21 cellular contexts compared by ENCODE assay signal in genomic region chr19:1418951-1419735, GRCh38. TPM values are rescaled to one million over a fixed set of nuclear protein-coding genes. Genes with fewer than 3 reads are reported as not detected.
DNase-seq lines count a peak whose midpoint lies in the region; ATAC-seq, FAIRE-seq and TF ChIP-seq lines count a peak whose summit lies in the region.
"Had no signal": no experiment of that assay in that cellular context is flagged by ENCODE, and none has a peak within 500 bp of the region (broad histone marks: within the 10 kb centered on the region; RNA-seq: fewer than 3 reads in every experiment).

No MANE protein-coding gene starts in this region.

- peaks cover 2% of the 10 kb centered on the region for H3K27me3 Mint-ChIP-seq in neural progenitor cell (ENCODE audit: insufficient read depth, low read depth)

- H3K14ac ChIP-seq in IMR-90 (replicated peaks; ENCODE audit: low read depth, low read length) (no peak overlapping the region), H1 (ENCODE audit: insufficient read length) (no peak overlapping the region)

- H2BK120ac ChIP-seq in IMR-90 (ENCODE audit: low read depth, low read length): no peak overlapping the region
- no peak overlapping the region for H2BK120ac ChIP-seq in H1 (replicated peaks; ENCODE audit: low read depth, low read length)

- dilution Hi-C loops in IMR-90 (cut with HindIII; ENCODE audit: low sequenced_read_pairs, unreplicated experiment): no loop called here

- H3K27me3 ChIP-seq in IMR-90 (ENCODE audit: control insufficient read depth, insufficient read depth, low read length) (no peaks in the 10 kb centered on the region), H1 (replicated peaks in 1 of 4; ENCODE audit: control insufficient read depth in 3 of 4, extremely low read depth in 1 of 4, insufficient read depth in 3 of 4, low read length in 3 of 4) (no peaks in the 10 kb centered on the region), neural progenitor cell (no peaks in the 10 kb centered on the region)
- H3K27me3 ChIP-seq: breast epithelium, testis had no signal

- H3K4me1 ChIP-seq in IMR-90 (ENCODE audit: control insufficient read depth, insufficient read depth, low read length) (peaks cover 19% of the 10 kb centered on the region), H1 (replicated peaks in 1 of 4; ENCODE audit: control insufficient read depth in 3 of 4, insufficient read depth in 4 of 4, low read length in 3 of 4) (peaks cover 8 to 28% (median 17%) of the 10 kb centered on the region in 4 experiments), neural progenitor cell (peaks cover 9% of the 10 kb centered on the region)

- H3K9me3 Mint-ChIP-seq in neural progenitor cell: no peaks in the 10 kb centered on the region
- H3K9me3 Mint-ChIP-seq: CD14-positive monocyte had no signal

- H4K8ac ChIP-seq in IMR-90 (ENCODE audit: low read depth in 2 of 2, low read length in 2 of 2) (no peak overlapping the region), H1 (ENCODE audit: extremely low read depth, insufficient read depth, low read length) (peak overlapping the region; percentile 51; the same call in 1 of the 2 replicates)

- H2AFZ ChIP-seq in IMR-90 (replicated peaks; ENCODE audit: low read length, poor library complexity): peak overlapping the region; percentile 41
- no peak overlapping the region for H2AFZ ChIP-seq in H1 (ENCODE audit: low read length)
- H2AFZ ChIP-seq in neural progenitor cell (replicated peaks): no peak overlapping the region

- BruUV-seq in IMR-90 (replicated peaks; lab: Mats Ljungman, UMichigan): no TSS peak

- H3K79me2 ChIP-seq in H1 (ENCODE audit: control insufficient read depth in 1 of 2, insufficient read depth in 2 of 2, low read length in 2 of 2) (peaks cover 29 to 92% of the 10 kb centered on the region in 2 experiments), neural progenitor cell (ENCODE audit: low read depth) (peaks cover 88% of the 10 kb centered on the region)

- TF ChIP-seq POLR2A in IMR-90 (IDR thresholded peaks at IDR 0.05; ENCODE audit: low read depth, low read length) (no peak), H1 (IDR thresholded peaks at IDR 0.05; ENCODE audit: control extremely low read depth in 1 of 2, low read depth in 2 of 2, low read length in 2 of 2) (no peak)

- CTCF ChIA-PET in IMR-90 (lab: Yijun Ruan, JAX) (no interaction called here), H1 (lab: Charles Lee; ENCODE audit: partially characterized antibody) (interaction anchor here (0.7 to 1.5 kb wide), 2 partner anchors 61 to 762 kb away, joined by 3 to 4 read pairs; no protein-coding TSS in a partner anchor)

- no peak overlapping the region for H2BK12ac ChIP-seq in H1 (ENCODE audit: low read depth, low read length)

- peaks cover 31% of the 10 kb centered on the region for H3K36me3 Mint-ChIP-seq in neural progenitor cell

- TF ChIP-seq EP300 in H1 (IDR thresholded peaks at IDR 0.05; ENCODE audit: borderline replicate concordance in 1 of 2, low read depth in 2 of 2, low read length in 2 of 2): no peak

- ATAC-seq in IMR-90 (ENCODE audit: low read depth) (no peak), HG02885 (IDR thresholded peaks at IDR 0.05; ENCODE audit: poor library complexity, unreplicated experiment) (no peak)
- ATAC-seq: esophagus mucosa, mucosa of descending colon had no signal

- H3K18ac ChIP-seq in IMR-90 (ENCODE audit: low read depth, low read length) (no peak overlapping the region), H1 (ENCODE audit: extremely low read depth, low read length) (no peak overlapping the region)

- H4K91ac ChIP-seq in IMR-90 (ENCODE audit: insufficient read depth, low read depth, low read length): no peak overlapping the region
- no peak overlapping the region for H4K91ac ChIP-seq in H1 (replicated peaks; ENCODE audit: insufficient read length, low read length)

- H3K4me3 Mint-ChIP-seq in neural progenitor cell: peak overlapping the region; percentile 31
- H3K4me3 Mint-ChIP-seq: CD14-positive monocyte had no signal

- H3K36me3 ChIP-seq in IMR-90 (ENCODE audit: control insufficient read depth, insufficient read depth, low read length): peaks cover 56% of the 10 kb centered on the region
- peaks cover 30 to 65% (median 47%) of the 10 kb centered on the region in 4 experiments for H3K36me3 ChIP-seq in H1 (ENCODE audit: control insufficient read depth in 2 of 4, insufficient read depth in 4 of 4, low read length in 3 of 4)
- no peaks in the 10 kb centered on the region for H3K36me3 ChIP-seq in neural progenitor cell
- H3K36me3 ChIP-seq: breast epithelium had no signal

- H3F3A ChIP-seq in neural progenitor cell (ENCODE audit: low read depth): peaks cover 18% of the 10 kb centered on the region

- H3K27ac ChIP-seq in IMR-90 (ENCODE audit: insufficient read depth, low read length): no peak overlapping the region
- no peak overlapping the region for H3K27ac ChIP-seq in H1 (ENCODE audit: low read depth, low read length)
- H3K27ac ChIP-seq in neural progenitor cell: no peak overlapping the region

- H3K27ac Mint-ChIP-seq in neural progenitor cell: no peak overlapping the region

- H2AK5ac ChIP-seq in IMR-90 (ENCODE audit: low read depth, low read length) (no peak overlapping the region), H1 (ENCODE audit: low read depth, low read length) (no peak overlapping the region)

- H3K23ac ChIP-seq in IMR-90 (ENCODE audit: low read depth, low read length) (no peak overlapping the region), H1 (ENCODE audit: insufficient read length) (no peak overlapping the region)

- H3K9ac ChIP-seq in IMR-90 (ENCODE audit: low read depth, low read length): no peak overlapping the region
- no peak overlapping the region for H3K9ac ChIP-seq in H1 (replicated peaks in 1 of 4; ENCODE audit: extremely low read depth in 1 of 4, low read depth in 3 of 4, low read length in 3 of 4)
- no peak overlapping the region for H3K9ac ChIP-seq in neural progenitor cell

- peaks cover 53% of the 10 kb centered on the region for H3K4me1 Mint-ChIP-seq in neural progenitor cell

- TF ChIP-seq CTCF in IMR-90 (conservative IDR thresholded peaks at IDR 0.05; ENCODE audit: low read depth, low read length): no peak
- TF ChIP-seq CTCF in H1 (IDR thresholded peaks at IDR 0.05; ENCODE audit: control extremely low read depth in 1 of 3, insufficient read depth in 1 of 3, low read depth in 1 of 3, low read length in 3 of 3): no peak
- TF ChIP-seq CTCF in neural progenitor cell (IDR thresholded peaks at IDR 0.05): no peak

- POLR2A ChIA-PET in IMR-90 (lab: Charles Lee; ENCODE audit: unreplicated experiment): interaction anchor here (0.5 kb wide), 1 partner anchor 154 kb away, joined by 6 read pairs; no protein-coding TSS in a partner anchor
- POLR2A ChIA-PET in H1 (lab: Charles Lee; ENCODE audit: partially characterized antibody): interaction anchor here (0.7 to 1.2 kb wide), 4 partner anchors 10 to 53 kb away, joined by 3 to 5 read pairs (median 3); no protein-coding TSS in a partner anchor

- H4K20me1 ChIP-seq in IMR-90 (ENCODE audit: insufficient read depth, low read length) (peaks cover 89% of the 10 kb centered on the region), H1 (replicated peaks in 1 of 2; ENCODE audit: control insufficient read depth in 1 of 2, insufficient read depth in 2 of 2, low read length in 2 of 2) (peaks cover 54 to 55% of the 10 kb centered on the region in 2 experiments), neural progenitor cell (ENCODE audit: low read depth) (peaks cover 94% of the 10 kb centered on the region)

- H3K79me1 ChIP-seq in IMR-90 (ENCODE audit: low read depth in 1 of 2, low read length in 2 of 2) (peaks cover 13 to 76% of the 10 kb centered on the region in 2 experiments; a peak in 3 of 4 replicates), H1 (ENCODE audit: low read depth, low read length) (peaks cover 25% of the 10 kb centered on the region)

- TF ChIP-seq RAD21 in IMR-90 (IDR thresholded peaks at IDR 0.05; ENCODE audit: low read length) (no peak), H1 (IDR thresholded peaks at IDR 0.05 in 1 of 2, conservative IDR thresholded peaks at IDR 0.05 in 1 of 2; ENCODE audit: low read depth in 2 of 2, low read length in 2 of 2) (no peak)

- H3K4ac ChIP-seq in IMR-90 (ENCODE audit: low read depth, low read length) (no peak overlapping the region), H1 (replicated peaks; ENCODE audit: insufficient read length, low read depth, low read length) (no peak overlapping the region)

- H2BK5ac ChIP-seq in IMR-90 (ENCODE audit: low read depth, low read length, poor library complexity, severe bottlenecking) (no peak overlapping the region), H1 (ENCODE audit: low read depth, low read length) (no peak overlapping the region; the same call in 1 of the 2 replicates)

- no peak for FAIRE-seq in H1 (lab: Jason Lieb, UNC)
- FAIRE-seq: GM19239, H54 had no signal

- intact Hi-C loops in IMR-90 (cut with micrococcal nuclease): no loop called here

- 98% methylated on average over 11 of the region's 21 CpGs; no CpG with 5 or more reads in 1 of the 2 experiments for WGBS in IMR-90 (ENCODE audit: extremely low coverage in 2 of 2, insufficient read length in 1 of 2), 2 experiments
- 94% methylated on average over 15 of the region's 21 CpGs; no CpG with 5 or more reads in 1 of the 2 experiments for WGBS in H1 (ENCODE audit: extremely low coverage in 1 of 2, insufficient coverage in 1 of 2, insufficient read length in 1 of 2, insufficient replicate concordance in 2 of 2, low coverage in 1 of 2, low lambda C conversion rate in 2 of 2, missing lambda C conversion rate in 1 of 2), 2 experiments

- peaks cover 17% of the 10 kb centered on the region for H3K9me1 ChIP-seq in IMR-90 (ENCODE audit: insufficient read depth, low read length)

- H2BK15ac ChIP-seq in IMR-90 (ENCODE audit: low read depth, low read length) (no peak overlapping the region), H1 (ENCODE audit: low read length) (no peak overlapping the region)

- H4K5ac ChIP-seq in IMR-90 (ENCODE audit: low read depth, low read length) (no peak overlapping the region), H1 (ENCODE audit: insufficient read length, low read depth, low read length) (no peak overlapping the region)

- no peak overlapping the region for H2BK20ac ChIP-seq in IMR-90 (ENCODE audit: low read depth, low read length)
- no peak overlapping the region for H2BK20ac ChIP-seq in H1 (ENCODE audit: low read length)

- no peak overlapping the region for H3K56ac ChIP-seq in IMR-90 (ENCODE audit: extremely low read depth, insufficient read depth, low read length)
- H3K56ac ChIP-seq in H1 (replicated peaks; ENCODE audit: insufficient read length, low read depth, low read length): no peak overlapping the region

- H3K4me3 ChIP-seq in IMR-90 (ENCODE audit: insufficient read depth, low read depth, low read length) (no peak overlapping the region), H1 (ENCODE audit: extremely low read depth in 1 of 4, insufficient read depth in 2 of 4, low read depth in 3 of 4, low read length in 4 of 4) (no peak overlapping the region), neural progenitor cell (no peak overlapping the region)
- H3K4me3 ChIP-seq: breast epithelium, mucosa of descending colon, testis had no signal

- H3K9me3 ChIP-seq in IMR-90 (ENCODE audit: control insufficient read depth, insufficient read depth, low read length) (no peaks in the 10 kb centered on the region), H1 (ENCODE audit: insufficient read depth in 2 of 2, low read depth in 1 of 2, low read length in 1 of 2) (no peaks in the 10 kb centered on the region), neural progenitor cell (ENCODE audit: low read depth) (no peaks in the 10 kb centered on the region)
- H3K9me3 ChIP-seq: breast epithelium, mucosa of descending colon, testis had no signal

- H3K23me2 ChIP-seq in H1 (ENCODE audit: low read depth, low read length): peaks cover 2% of the 10 kb centered on the region; the same call in 1 of the 2 replicates

- in situ Hi-C loops in IMR-90 (cut with MboI; ENCODE audit: low sequenced_read_pairs): no loop called here

- H2AK9ac ChIP-seq in IMR-90 (replicated peaks; ENCODE audit: low read depth, low read length, poor library complexity): peak overlapping the region; percentile 43

- no peak for DNase-seq in IMR-90
- DNase-seq in H1 (ENCODE audit: low read depth in 1 of 2, low spot score in 2 of 2): no peak
- no peak for DNase-seq in neural progenitor cell (ENCODE audit: low spot score)
- DNase-seq in NCI-H2171 (lab: John Stamatoyannopoulos, UW): no peak
- no peak for DNase-seq in NCI-H2107 (lab: John Stamatoyannopoulos, UW)
- DNase-seq: activated CD4-positive, alpha-beta T cell treated with anti-CD3 and anti-CD28 coated beads for 48 hours; activated effector memory CD4-positive, alpha-beta T cell treated with anti-CD3 and anti-CD28 coated beads, Interleukin-2, amount 50 U/mL, for 16 hours; DMS 273 treated with DMSO at 0.1 percent for 48 hours; Kasumi-1; mucosa of descending colon; NCI-H1105; NCI-H2081; NCI-H510A treated with DMSO at 0.1 percent for 48 hours; retina had no signal

- H3K4me2 ChIP-seq in IMR-90 (ENCODE audit: low read depth, low read length) (no peak overlapping the region), H1 (ENCODE audit: insufficient read depth in 1 of 2, low read depth in 2 of 2, low read length in 2 of 2) (no peak overlapping the region), neural progenitor cell (no peak overlapping the region)

RNA-seq across cellular contexts. Expression of gene DAZAP1, which starts 11.8 kb away (rescaled TPM):
- 22.0 and 35.3 TPM in 2 replicates for total RNA-seq in IMR-90 (2012; rRNA removed)
- polyA plus RNA-seq in IMR-90 (2012; rRNA removed): 62.8 and 63.6 TPM in 2 replicates
- 32.2 and 39.6 TPM in 2 replicates for polyA plus RNA-seq in IMR-90 (2012; cell fraction: cytosol; rRNA removed)
- 127 and 151 TPM in 2 replicates for polyA plus RNA-seq in IMR-90 (2012; cell fraction: nucleus; rRNA removed; ENCODE audit: low replicate concordance)
- total RNA-seq in H1 (2021; fragmentation: NEBNext Ultra II Directional; extraction: Animal tissue kit (Norgen Biotek cat#: 25700)): 341 and 343 TPM in 2 replicates
- polyA plus RNA-seq in H1 (2011; rRNA removed): 79.6 and 139 TPM in 2 replicates
- 146 TPM for polyA plus RNA-seq in H1 (2011; cell fraction: cytosol; rRNA removed)
- 154 TPM for polyA plus RNA-seq in H1 (2011; cell fraction: nucleus; rRNA removed)
- 141 to 222 TPM (median 192 TPM) in 4 replicates for polyA plus RNA-seq in H1 (2012, experiment 1 of 2)
- polyA plus RNA-seq in H1 (2012, experiment 2 of 2): 169 TPM
- 192 TPM for polyA plus RNA-seq in H1 (2013, experiment 1 of 2)
- 197 TPM for polyA plus RNA-seq in H1 (2013, experiment 2 of 2)
- polyA minus RNA-seq in H1 (2011; rRNA and poly(A)+ RNA removed): 44.1 and 52.1 TPM in 2 replicates
- 81.1 TPM for polyA minus RNA-seq in H1 (2011; cell fraction: cytosol; rRNA and poly(A)+ RNA removed)
- polyA minus RNA-seq in H1 (2011; cell fraction: nucleus; rRNA and poly(A)+ RNA removed): 59.0 TPM
- 107 and 121 TPM in 2 replicates for total RNA-seq in neural progenitor cell (ENCODE audit: low replicate concordance)

RNA-seq across cellular contexts. Expression of gene GAMT, which starts 17.8 kb away (rescaled TPM):
- total RNA-seq in IMR-90 (2012; rRNA removed) (22.8 and 23.9 TPM in 2 replicates), neural progenitor cell (ENCODE audit: low replicate concordance) (13.8 and 53.7 TPM in 2 replicates)
- polyA plus RNA-seq in IMR-90 (2012; rRNA removed) (51.8 and 63.6 TPM in 2 replicates), H1 (2011; rRNA removed) (35.6 and 45.3 TPM in 2 replicates)
- polyA plus RNA-seq in IMR-90 (2012; cell fraction: cytosol; rRNA removed): 37.4 and 106 TPM in 2 replicates
- polyA plus RNA-seq in IMR-90 (2012; cell fraction: nucleus; rRNA removed; ENCODE audit: low replicate concordance): 22.7 and 61.5 TPM in 2 replicates
- total RNA-seq in H1 (2021; fragmentation: NEBNext Ultra II Directional; extraction: Animal tissue kit (Norgen Biotek cat#: 25700)): 17.2 TPM in 2 replicates
- polyA plus RNA-seq in H1 (2011; cell fraction: cytosol; rRNA removed): 29.1 TPM
- polyA plus RNA-seq in H1 (2011; cell fraction: nucleus; rRNA removed): 28.0 TPM
- polyA plus RNA-seq in H1 (2012, experiment 1 of 2): 12.3 to 28.3 TPM (median 23.6 TPM) in 4 replicates
- 21.6 TPM for polyA plus RNA-seq in H1 (2012, experiment 2 of 2)
- polyA plus RNA-seq in H1 (2013, experiment 1 of 2): 17.8 TPM
- polyA plus RNA-seq in H1 (2013, experiment 2 of 2): 16.9 TPM
- polyA minus RNA-seq in H1 (2011; rRNA and poly(A)+ RNA removed): 9.2 and 9.5 TPM in 2 replicates
- polyA minus RNA-seq in H1 (2011; cell fraction: cytosol; rRNA and poly(A)+ RNA removed): 12.3 TPM
- 10.1 TPM for polyA minus RNA-seq in H1 (2011; cell fraction: nucleus; rRNA and poly(A)+ RNA removed)

RNA-seq across cellular contexts. Expression of gene RPS15, which starts 19.1 kb away (rescaled TPM):
- total RNA-seq in IMR-90 (2012; rRNA removed) (834 and 1,179 TPM in 2 replicates), neural progenitor cell (ENCODE audit: low replicate concordance) (1,918 and 2,648 TPM in 2 replicates)
- polyA plus RNA-seq in IMR-90 (2012; rRNA removed) (1,855 and 2,269 TPM in 2 replicates), H1 (2011; rRNA removed) (3,890 and 4,770 TPM in 2 replicates)
- 15,264 and 18,725 TPM in 2 replicates for polyA plus RNA-seq in IMR-90 (2012; cell fraction: cytosol; rRNA removed)
- 1,510 and 3,480 TPM in 2 replicates for polyA plus RNA-seq in IMR-90 (2012; cell fraction: nucleus; rRNA removed; ENCODE audit: low replicate concordance)
- total RNA-seq in H1 (2021; fragmentation: NEBNext Ultra II Directional; extraction: Animal tissue kit (Norgen Biotek cat#: 25700)): 1,562 and 1,589 TPM in 2 replicates
- polyA plus RNA-seq in H1 (2011; cell fraction: cytosol; rRNA removed): 4,361 TPM
- polyA plus RNA-seq in H1 (2011; cell fraction: nucleus; rRNA removed): 2,705 TPM
- 2,291 to 3,052 TPM (median 2,740 TPM) in 4 replicates for polyA plus RNA-seq in H1 (2012, experiment 1 of 2)
- polyA plus RNA-seq in H1 (2012, experiment 2 of 2): 8,937 TPM
- 2,700 TPM for polyA plus RNA-seq in H1 (2013, experiment 1 of 2)
- 2,703 TPM for polyA plus RNA-seq in H1 (2013, experiment 2 of 2)
- 313 and 344 TPM in 2 replicates for polyA minus RNA-seq in H1 (2011; rRNA and poly(A)+ RNA removed)
- 991 TPM for polyA minus RNA-seq in H1 (2011; cell fraction: cytosol; rRNA and poly(A)+ RNA removed)
- 590 TPM for polyA minus RNA-seq in H1 (2011; cell fraction: nucleus; rRNA and poly(A)+ RNA removed)

RNA-seq across cellular contexts. Expression of gene APC2, which starts 30.8 kb away (rescaled TPM):
- total RNA-seq in IMR-90 (2012; rRNA removed) (0.28 and 0.36 TPM in 2 replicates), neural progenitor cell (ENCODE audit: low replicate concordance) (1.3 and 12.2 TPM in 2 replicates)
- polyA plus RNA-seq in IMR-90 (2012; rRNA removed) (0.41 and 0.42 TPM in 2 replicates), H1 (2011; rRNA removed) (1.3 and 3.3 TPM in 2 replicates)
- polyA plus RNA-seq in IMR-90 (2012; cell fraction: cytosol; rRNA removed): 0.17 and 0.55 TPM in 2 replicates
- polyA plus RNA-seq in IMR-90 (2012; cell fraction: nucleus; rRNA removed; ENCODE audit: low replicate concordance): 0.89 and 2.3 TPM in 2 replicates
- 3.7 and 4.1 TPM in 2 replicates for total RNA-seq in H1 (2021; fragmentation: NEBNext Ultra II Directional; extraction: Animal tissue kit (Norgen Biotek cat#: 25700))
- polyA plus RNA-seq in H1 (2011; cell fraction: cytosol; rRNA removed): 3.6 TPM
- polyA plus RNA-seq in H1 (2011; cell fraction: nucleus; rRNA removed): 12.1 TPM
- polyA plus RNA-seq in H1 (2012, experiment 1 of 2): 1.2 to 2.5 TPM (median 1.6 TPM) in 4 replicates
- polyA plus RNA-seq in H1 (2012, experiment 2 of 2): 0.91 TPM
- polyA plus RNA-seq in H1 (2013, experiment 1 of 2): 0.39 TPM
- polyA plus RNA-seq in H1 (2013, experiment 2 of 2): 0.31 TPM
- 3.3 and 4.3 TPM in 2 replicates for polyA minus RNA-seq in H1 (2011; rRNA and poly(A)+ RNA removed)
- 7.2 TPM for polyA minus RNA-seq in H1 (2011; cell fraction: cytosol; rRNA and poly(A)+ RNA removed)
- polyA minus RNA-seq in H1 (2011; cell fraction: nucleus; rRNA and poly(A)+ RNA removed): 16.9 TPM
- polyA plus RNA-seq: CD14-positive monocyte had no signal

RNA-seq across cellular contexts. Expression of gene NDUFS7, which starts 35.4 kb away (rescaled TPM):
- total RNA-seq in IMR-90 (2012; rRNA removed) (60.8 and 64.7 TPM in 2 replicates), neural progenitor cell (ENCODE audit: low replicate concordance) (15.4 and 69.3 TPM in 2 replicates)
- polyA plus RNA-seq in IMR-90 (2012; rRNA removed) (136 and 167 TPM in 2 replicates), H1 (2011; rRNA removed) (309 and 372 TPM in 2 replicates)
- polyA plus RNA-seq in IMR-90 (2012; cell fraction: cytosol; rRNA removed): 283 and 387 TPM in 2 replicates
- polyA plus RNA-seq in IMR-90 (2012; cell fraction: nucleus; rRNA removed; ENCODE audit: low replicate concordance): 76.0 and 256 TPM in 2 replicates
- total RNA-seq in H1 (2021; fragmentation: NEBNext Ultra II Directional; extraction: Animal tissue kit (Norgen Biotek cat#: 25700)): 78.1 and 92.7 TPM in 2 replicates
- polyA plus RNA-seq in H1 (2011; cell fraction: cytosol; rRNA removed): 204 TPM
- polyA plus RNA-seq in H1 (2011; cell fraction: nucleus; rRNA removed): 149 TPM
- 58.9 to 109 TPM (median 96.7 TPM) in 4 replicates for polyA plus RNA-seq in H1 (2012, experiment 1 of 2)
- polyA plus RNA-seq in H1 (2012, experiment 2 of 2): 87.9 TPM
- 55.6 TPM for polyA plus RNA-seq in H1 (2013, experiment 1 of 2)
- polyA plus RNA-seq in H1 (2013, experiment 2 of 2): 56.3 TPM
- polyA minus RNA-seq in H1 (2011; rRNA and poly(A)+ RNA removed): 33.3 and 46.7 TPM in 2 replicates
- 97.7 TPM for polyA minus RNA-seq in H1 (2011; cell fraction: cytosol; rRNA and poly(A)+ RNA removed)
- 34.6 TPM for polyA minus RNA-seq in H1 (2011; cell fraction: nucleus; rRNA and poly(A)+ RNA removed)
